ENCODE assay signal across 1 cellular context in genomic region chr6:16635291-16635809, GRCh38.
TF ChIP-seq lines count a peak whose summit lies in the region.

No MANE protein-coding gene starts in this region.

TF ChIP-seq in GM23338, 12 proteins besides CTCF, POLR2A, EP300 and RAD21 (continued from another document):
- no peak for TF ChIP-seq ZNF462 (CRISPR knock-in tag; IDR thresholded peaks at IDR 0.05)
- no peak for TF ChIP-seq EZH2 (IDR thresholded peaks at IDR 0.05; ENCODE audit: low read depth, unreplicated experiment)
- no peak for TF ChIP-seq STAT1 (IDR thresholded peaks at IDR 0.05; ENCODE audit: unreplicated experiment)
- TF ChIP-seq JUNB (IDR thresholded peaks at IDR 0.05; ENCODE audit: unreplicated experiment) = no peak
- TF ChIP-seq REST (IDR thresholded peaks at IDR 0.05; ENCODE audit: unreplicated experiment) = no peak
- no peak for TF ChIP-seq POLR2AphosphoS5 (IDR thresholded peaks at IDR 0.05; ENCODE audit: low read depth)
- TF ChIP-seq ZNF114 (CRISPR knock-in tag; IDR thresholded peaks at IDR 0.05) = no peak
